ENCODE assay signal across 1 cellular context in the genomic region with DNA sequence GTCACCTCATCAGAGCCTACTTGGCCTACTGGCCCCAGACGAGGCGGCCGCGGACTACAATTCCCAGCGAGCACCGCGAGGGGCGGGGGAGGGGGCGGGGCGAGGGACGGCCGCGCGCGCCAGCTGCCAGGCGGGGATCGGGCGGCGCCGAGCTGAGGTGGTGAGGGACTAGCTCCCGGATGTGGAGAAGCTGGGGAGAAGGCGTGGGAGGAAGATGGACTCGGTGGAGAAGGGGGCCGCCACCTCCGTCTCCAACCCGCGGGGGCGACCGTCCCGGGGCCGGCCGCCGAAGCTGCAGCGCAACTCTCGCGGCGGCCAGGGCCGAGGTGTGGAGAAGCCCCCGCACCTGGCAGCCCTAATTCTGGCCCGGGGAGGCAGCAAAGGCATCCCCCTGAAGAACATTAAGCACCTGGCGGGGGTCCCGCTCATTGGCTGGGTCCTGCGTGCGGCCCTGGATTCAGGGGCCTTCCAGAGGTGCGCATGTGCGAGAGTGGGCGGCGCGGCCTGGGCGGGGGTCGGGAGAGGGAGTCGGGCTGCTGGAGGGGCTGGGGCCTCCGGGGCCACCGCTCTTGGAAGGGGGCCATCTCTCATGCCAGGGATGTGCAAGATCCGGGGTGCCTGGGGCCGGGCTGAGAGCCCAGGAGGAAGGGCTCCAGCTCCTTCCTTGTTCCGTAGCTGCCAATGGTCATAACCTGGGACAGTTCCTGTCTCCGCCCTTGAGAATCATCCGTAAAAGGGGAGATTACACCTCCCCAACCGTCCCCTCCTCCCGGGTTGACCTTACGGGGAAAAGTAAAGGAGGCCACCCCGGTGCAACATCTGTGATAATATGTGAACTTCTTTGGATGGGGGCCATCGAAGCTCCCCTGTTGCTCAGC.
A peak's percentile ranks its signal among the peaks of the same experiment; 100 is the strongest.
TF ChIP-seq lines count a peak whose summit lies in the region.

A gene (plus strand): TSS at position 129 of the 878 bp plus-strand sequence. CDS start 86 bp downstream, at position 215.

TF ChIP-seq in K562, 482 proteins besides CTCF, POLR2A, EP300 and RAD21 (continued from another document and continues in another):
- TF ChIP-seq, protein P1, sequence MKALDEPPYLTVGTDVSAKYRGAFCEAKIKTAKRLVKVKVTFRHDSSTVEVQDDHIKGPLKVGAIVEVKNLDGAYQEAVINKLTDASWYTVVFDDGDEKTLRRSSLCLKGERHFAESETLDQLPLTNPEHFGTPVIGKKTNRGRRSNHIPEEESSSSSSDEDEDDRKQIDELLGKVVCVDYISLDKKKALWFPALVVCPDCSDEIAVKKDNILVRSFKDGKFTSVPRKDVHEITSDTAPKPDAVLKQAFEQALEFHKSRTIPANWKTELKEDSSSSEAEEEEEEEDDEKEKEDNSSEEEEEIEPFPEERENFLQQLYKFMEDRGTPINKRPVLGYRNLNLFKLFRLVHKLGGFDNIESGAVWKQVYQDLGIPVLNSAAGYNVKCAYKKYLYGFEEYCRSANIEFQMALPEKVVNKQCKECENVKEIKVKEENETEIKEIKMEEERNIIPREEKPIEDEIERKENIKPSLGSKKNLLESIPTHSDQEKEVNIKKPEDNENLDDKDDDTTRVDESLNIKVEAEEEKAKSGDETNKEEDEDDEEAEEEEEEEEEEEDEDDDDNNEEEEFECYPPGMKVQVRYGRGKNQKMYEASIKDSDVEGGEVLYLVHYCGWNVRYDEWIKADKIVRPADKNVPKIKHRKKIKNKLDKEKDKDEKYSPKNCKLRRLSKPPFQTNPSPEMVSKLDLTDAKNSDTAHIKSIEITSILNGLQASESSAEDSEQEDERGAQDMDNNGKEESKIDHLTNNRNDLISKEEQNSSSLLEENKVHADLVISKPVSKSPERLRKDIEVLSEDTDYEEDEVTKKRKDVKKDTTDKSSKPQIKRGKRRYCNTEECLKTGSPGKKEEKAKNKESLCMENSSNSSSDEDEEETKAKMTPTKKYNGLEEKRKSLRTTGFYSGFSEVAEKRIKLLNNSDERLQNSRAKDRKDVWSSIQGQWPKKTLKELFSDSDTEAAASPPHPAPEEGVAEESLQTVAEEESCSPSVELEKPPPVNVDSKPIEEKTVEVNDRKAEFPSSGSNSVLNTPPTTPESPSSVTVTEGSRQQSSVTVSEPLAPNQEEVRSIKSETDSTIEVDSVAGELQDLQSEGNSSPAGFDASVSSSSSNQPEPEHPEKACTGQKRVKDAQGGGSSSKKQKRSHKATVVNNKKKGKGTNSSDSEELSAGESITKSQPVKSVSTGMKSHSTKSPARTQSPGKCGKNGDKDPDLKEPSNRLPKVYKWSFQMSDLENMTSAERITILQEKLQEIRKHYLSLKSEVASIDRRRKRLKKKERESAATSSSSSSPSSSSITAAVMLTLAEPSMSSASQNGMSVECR (CRISPR knock-in tag; IDR thresholded peaks at IDR 0.05), result no peak
- TF ChIP-seq, protein P2, sequence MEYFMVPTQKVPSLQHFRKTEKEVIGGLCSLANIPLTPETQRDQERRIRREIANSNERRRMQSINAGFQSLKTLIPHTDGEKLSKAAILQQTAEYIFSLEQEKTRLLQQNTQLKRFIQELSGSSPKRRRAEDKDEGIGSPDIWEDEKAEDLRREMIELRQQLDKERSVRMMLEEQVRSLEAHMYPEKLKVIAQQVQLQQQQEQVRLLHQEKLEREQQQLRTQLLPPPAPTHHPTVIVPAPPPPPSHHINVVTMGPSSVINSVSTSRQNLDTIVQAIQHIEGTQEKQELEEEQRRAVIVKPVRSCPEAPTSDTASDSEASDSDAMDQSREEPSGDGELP (CRISPR knock-in tag; IDR thresholded peaks at IDR 0.05; ENCODE audit: borderline replicate concordance), result peak; percentile 49; the same call in 1 of the 2 replicates
- TF ChIP-seq SRF (CRISPR knock-in tag; IDR thresholded peaks at IDR 0.05) (peak in 1 of 2 experiments; percentile 76; a peak in 2 of 4 replicates), BRCA1 (IDR thresholded peaks at IDR 0.05) (no peak), BRCA1 (CRISPR knock-in tag; IDR thresholded peaks at IDR 0.05) (no peak), ZKSCAN8 (CRISPR knock-in tag; IDR thresholded peaks at IDR 0.05) (no peak), SMARCA4 (IDR thresholded peaks at IDR 0.05) (peak; percentile 50; the same call in 1 of the 2 replicates), ETV1 (tag; conservative IDR thresholded peaks at IDR 0.05; ENCODE audit: low read depth) (no peak), MECOM (CRISPR knock-in tag; IDR thresholded peaks at IDR 0.05) (no peak), MTA3 (IDR thresholded peaks at IDR 0.05; ENCODE audit: borderline replicate concordance) (peak; percentile 49; the same call in 1 of the 2 replicates), ZNF12 (CRISPR knock-in tag; IDR thresholded peaks at IDR 0.05) (no peak), KHSRP (IDR thresholded peaks at IDR 0.05) (no peak), NCOA1 (IDR thresholded peaks at IDR 0.05; ENCODE audit: low read depth) (peak; percentile 71; the same call in 1 of the 2 replicates), CHD4 (IDR thresholded peaks at IDR 0.05; ENCODE audit: insufficient read depth, insufficient replicate concordance, low read depth, low read length, poor library complexity, severe bottlenecking) (no peak), ZNF146 (CRISPR knock-in tag; IDR thresholded peaks at IDR 0.05; ENCODE audit: unreplicated experiment) (no peak), GTF2F1 (IDR thresholded peaks at IDR 0.05; ENCODE audit: low read depth, low read length) (no peak), GATA2 (CRISPR knock-in tag; IDR thresholded peaks at IDR 0.05) (no peak), POLR2AphosphoS2 (IDR thresholded peaks at IDR 0.05; ENCODE audit: low read length) (no peak), ZNF507 (tag; conservative IDR thresholded peaks at IDR 0.05) (no peak), ZNF384 (IDR thresholded peaks at IDR 0.05; ENCODE audit: low read depth, low read length) (no peak), NFATC3 (IDR thresholded peaks at IDR 0.05) (no peak)
- TF ChIP-seq, protein P3, sequence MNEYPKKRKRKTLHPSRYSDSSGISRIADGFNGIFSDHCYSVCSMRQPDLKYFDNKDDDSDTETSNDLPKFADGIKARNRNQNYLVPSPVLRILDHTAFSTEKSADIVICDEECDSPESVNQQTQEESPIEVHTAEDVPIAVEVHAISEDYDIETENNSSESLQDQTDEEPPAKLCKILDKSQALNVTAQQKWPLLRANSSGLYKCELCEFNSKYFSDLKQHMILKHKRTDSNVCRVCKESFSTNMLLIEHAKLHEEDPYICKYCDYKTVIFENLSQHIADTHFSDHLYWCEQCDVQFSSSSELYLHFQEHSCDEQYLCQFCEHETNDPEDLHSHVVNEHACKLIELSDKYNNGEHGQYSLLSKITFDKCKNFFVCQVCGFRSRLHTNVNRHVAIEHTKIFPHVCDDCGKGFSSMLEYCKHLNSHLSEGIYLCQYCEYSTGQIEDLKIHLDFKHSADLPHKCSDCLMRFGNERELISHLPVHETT (CRISPR knock-in tag; conservative IDR thresholded peaks at IDR 0.05 in 1 of 2, IDR thresholded peaks at IDR 0.05 in 1 of 2), result no peak
- TF ChIP-seq, protein P4, sequence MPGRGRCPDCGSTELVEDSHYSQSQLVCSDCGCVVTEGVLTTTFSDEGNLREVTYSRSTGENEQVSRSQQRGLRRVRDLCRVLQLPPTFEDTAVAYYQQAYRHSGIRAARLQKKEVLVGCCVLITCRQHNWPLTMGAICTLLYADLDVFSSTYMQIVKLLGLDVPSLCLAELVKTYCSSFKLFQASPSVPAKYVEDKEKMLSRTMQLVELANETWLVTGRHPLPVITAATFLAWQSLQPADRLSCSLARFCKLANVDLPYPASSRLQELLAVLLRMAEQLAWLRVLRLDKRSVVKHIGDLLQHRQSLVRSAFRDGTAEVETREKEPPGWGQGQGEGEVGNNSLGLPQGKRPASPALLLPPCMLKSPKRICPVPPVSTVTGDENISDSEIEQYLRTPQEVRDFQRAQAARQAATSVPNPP (IDR thresholded peaks at IDR 0.05; ENCODE audit: borderline replicate concordance, insufficient read depth, insufficient read length), result no peak
- TF ChIP-seq, protein P5, sequence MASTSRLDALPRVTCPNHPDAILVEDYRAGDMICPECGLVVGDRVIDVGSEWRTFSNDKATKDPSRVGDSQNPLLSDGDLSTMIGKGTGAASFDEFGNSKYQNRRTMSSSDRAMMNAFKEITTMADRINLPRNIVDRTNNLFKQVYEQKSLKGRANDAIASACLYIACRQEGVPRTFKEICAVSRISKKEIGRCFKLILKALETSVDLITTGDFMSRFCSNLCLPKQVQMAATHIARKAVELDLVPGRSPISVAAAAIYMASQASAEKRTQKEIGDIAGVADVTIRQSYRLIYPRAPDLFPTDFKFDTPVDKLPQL (IDR thresholded peaks at IDR 0.05; ENCODE audit: extremely low read depth, insufficient read length), result no peak
- TF ChIP-seq, protein P6, sequence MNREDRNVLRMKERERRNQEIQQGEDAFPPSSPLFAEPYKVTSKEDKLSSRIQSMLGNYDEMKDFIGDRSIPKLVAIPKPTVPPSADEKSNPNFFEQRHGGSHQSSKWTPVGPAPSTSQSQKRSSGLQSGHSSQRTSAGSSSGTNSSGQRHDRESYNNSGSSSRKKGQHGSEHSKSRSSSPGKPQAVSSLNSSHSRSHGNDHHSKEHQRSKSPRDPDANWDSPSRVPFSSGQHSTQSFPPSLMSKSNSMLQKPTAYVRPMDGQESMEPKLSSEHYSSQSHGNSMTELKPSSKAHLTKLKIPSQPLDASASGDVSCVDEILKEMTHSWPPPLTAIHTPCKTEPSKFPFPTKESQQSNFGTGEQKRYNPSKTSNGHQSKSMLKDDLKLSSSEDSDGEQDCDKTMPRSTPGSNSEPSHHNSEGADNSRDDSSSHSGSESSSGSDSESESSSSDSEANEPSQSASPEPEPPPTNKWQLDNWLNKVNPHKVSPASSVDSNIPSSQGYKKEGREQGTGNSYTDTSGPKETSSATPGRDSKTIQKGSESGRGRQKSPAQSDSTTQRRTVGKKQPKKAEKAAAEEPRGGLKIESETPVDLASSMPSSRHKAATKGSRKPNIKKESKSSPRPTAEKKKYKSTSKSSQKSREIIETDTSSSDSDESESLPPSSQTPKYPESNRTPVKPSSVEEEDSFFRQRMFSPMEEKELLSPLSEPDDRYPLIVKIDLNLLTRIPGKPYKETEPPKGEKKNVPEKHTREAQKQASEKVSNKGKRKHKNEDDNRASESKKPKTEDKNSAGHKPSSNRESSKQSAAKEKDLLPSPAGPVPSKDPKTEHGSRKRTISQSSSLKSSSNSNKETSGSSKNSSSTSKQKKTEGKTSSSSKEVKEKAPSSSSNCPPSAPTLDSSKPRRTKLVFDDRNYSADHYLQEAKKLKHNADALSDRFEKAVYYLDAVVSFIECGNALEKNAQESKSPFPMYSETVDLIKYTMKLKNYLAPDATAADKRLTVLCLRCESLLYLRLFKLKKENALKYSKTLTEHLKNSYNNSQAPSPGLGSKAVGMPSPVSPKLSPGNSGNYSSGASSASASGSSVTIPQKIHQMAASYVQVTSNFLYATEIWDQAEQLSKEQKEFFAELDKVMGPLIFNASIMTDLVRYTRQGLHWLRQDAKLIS (CRISPR knock-in tag; IDR thresholded peaks at IDR 0.05), result no peak
- TF ChIP-seq, protein P7, sequence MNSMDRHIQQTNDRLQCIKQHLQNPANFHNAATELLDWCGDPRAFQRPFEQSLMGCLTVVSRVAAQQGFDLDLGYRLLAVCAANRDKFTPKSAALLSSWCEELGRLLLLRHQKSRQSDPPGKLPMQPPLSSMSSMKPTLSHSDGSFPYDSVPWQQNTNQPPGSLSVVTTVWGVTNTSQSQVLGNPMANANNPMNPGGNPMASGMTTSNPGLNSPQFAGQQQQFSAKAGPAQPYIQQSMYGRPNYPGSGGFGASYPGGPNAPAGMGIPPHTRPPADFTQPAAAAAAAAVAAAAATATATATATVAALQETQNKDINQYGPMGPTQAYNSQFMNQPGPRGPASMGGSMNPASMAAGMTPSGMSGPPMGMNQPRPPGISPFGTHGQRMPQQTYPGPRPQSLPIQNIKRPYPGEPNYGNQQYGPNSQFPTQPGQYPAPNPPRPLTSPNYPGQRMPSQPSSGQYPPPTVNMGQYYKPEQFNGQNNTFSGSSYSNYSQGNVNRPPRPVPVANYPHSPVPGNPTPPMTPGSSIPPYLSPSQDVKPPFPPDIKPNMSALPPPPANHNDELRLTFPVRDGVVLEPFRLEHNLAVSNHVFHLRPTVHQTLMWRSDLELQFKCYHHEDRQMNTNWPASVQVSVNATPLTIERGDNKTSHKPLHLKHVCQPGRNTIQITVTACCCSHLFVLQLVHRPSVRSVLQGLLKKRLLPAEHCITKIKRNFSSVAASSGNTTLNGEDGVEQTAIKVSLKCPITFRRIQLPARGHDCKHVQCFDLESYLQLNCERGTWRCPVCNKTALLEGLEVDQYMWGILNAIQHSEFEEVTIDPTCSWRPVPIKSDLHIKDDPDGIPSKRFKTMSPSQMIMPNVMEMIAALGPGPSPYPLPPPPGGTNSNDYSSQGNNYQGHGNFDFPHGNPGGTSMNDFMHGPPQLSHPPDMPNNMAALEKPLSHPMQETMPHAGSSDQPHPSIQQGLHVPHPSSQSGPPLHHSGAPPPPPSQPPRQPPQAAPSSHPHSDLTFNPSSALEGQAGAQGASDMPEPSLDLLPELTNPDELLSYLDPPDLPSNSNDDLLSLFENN (IDR thresholded peaks at IDR 0.05; ENCODE audit: low read depth in 2 of 2, low read length in 2 of 2), result peak in 1 of 2 experiments; percentile 52; a peak in 1 of 4 replicates
- TF ChIP-seq, protein P8, sequence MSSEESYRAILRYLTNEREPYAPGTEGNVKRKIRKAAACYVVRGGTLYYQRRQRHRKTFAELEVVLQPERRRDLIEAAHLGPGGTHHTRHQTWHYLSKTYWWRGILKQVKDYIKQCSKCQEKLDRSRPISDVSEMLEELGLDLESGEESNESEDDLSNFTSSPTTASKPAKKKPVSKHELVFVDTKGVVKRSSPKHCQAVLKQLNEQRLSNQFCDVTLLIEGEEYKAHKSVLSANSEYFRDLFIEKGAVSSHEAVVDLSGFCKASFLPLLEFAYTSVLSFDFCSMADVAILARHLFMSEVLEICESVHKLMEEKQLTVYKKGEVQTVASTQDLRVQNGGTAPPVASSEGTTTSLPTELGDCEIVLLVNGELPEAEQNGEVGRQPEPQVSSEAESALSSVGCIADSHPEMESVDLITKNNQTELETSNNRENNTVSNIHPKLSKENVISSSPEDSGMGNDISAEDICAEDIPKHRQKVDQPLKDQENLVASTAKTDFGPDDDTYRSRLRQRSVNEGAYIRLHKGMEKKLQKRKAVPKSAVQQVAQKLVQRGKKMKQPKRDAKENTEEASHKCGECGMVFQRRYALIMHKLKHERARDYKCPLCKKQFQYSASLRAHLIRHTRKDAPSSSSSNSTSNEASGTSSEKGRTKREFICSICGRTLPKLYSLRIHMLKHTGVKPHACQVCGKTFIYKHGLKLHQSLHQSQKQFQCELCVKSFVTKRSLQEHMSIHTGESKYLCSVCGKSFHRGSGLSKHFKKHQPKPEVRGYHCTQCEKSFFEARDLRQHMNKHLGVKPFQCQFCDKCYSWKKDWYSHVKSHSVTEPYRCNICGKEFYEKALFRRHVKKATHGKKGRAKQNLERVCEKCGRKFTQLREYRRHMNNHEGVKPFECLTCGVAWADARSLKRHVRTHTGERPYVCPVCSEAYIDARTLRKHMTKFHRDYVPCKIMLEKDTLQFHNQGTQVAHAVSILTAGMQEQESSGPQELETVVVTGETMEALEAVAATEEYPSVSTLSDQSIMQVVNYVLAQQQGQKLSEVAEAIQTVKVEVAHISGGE (CRISPR knock-in tag; IDR thresholded peaks at IDR 0.05), result peak in 1 of 3 experiments; percentile 74; a peak in 2 of 6 replicates
